Comparison of ENCODE assay signal across 1 cellular context in the genomic region with DNA sequence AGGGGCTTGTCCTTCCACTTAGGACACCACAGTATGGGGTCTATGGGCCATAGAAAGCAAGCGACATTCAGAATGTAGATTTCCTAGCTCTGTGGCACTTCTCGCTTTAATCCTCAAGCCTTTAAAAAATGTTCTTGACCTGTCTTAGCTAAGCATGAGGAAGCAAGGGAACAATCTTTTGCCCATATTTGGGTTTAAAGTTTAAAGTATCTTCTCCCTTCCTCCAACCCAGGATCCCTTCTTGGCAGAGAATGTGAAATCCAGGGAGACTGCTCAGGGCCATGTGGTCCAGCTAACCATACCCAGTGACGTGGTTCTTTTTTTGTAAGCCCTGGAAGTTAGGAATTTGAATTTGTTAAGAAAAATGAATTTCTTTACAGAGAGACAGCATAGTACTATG.
TF ChIP-seq lines count a peak whose summit lies in the region.

No MANE protein-coding gene starts in this region.

TF ChIP-seq in GM23338, 12 proteins besides CTCF, POLR2A, EP300 and RAD21:
- TF ChIP-seq, protein P1, sequence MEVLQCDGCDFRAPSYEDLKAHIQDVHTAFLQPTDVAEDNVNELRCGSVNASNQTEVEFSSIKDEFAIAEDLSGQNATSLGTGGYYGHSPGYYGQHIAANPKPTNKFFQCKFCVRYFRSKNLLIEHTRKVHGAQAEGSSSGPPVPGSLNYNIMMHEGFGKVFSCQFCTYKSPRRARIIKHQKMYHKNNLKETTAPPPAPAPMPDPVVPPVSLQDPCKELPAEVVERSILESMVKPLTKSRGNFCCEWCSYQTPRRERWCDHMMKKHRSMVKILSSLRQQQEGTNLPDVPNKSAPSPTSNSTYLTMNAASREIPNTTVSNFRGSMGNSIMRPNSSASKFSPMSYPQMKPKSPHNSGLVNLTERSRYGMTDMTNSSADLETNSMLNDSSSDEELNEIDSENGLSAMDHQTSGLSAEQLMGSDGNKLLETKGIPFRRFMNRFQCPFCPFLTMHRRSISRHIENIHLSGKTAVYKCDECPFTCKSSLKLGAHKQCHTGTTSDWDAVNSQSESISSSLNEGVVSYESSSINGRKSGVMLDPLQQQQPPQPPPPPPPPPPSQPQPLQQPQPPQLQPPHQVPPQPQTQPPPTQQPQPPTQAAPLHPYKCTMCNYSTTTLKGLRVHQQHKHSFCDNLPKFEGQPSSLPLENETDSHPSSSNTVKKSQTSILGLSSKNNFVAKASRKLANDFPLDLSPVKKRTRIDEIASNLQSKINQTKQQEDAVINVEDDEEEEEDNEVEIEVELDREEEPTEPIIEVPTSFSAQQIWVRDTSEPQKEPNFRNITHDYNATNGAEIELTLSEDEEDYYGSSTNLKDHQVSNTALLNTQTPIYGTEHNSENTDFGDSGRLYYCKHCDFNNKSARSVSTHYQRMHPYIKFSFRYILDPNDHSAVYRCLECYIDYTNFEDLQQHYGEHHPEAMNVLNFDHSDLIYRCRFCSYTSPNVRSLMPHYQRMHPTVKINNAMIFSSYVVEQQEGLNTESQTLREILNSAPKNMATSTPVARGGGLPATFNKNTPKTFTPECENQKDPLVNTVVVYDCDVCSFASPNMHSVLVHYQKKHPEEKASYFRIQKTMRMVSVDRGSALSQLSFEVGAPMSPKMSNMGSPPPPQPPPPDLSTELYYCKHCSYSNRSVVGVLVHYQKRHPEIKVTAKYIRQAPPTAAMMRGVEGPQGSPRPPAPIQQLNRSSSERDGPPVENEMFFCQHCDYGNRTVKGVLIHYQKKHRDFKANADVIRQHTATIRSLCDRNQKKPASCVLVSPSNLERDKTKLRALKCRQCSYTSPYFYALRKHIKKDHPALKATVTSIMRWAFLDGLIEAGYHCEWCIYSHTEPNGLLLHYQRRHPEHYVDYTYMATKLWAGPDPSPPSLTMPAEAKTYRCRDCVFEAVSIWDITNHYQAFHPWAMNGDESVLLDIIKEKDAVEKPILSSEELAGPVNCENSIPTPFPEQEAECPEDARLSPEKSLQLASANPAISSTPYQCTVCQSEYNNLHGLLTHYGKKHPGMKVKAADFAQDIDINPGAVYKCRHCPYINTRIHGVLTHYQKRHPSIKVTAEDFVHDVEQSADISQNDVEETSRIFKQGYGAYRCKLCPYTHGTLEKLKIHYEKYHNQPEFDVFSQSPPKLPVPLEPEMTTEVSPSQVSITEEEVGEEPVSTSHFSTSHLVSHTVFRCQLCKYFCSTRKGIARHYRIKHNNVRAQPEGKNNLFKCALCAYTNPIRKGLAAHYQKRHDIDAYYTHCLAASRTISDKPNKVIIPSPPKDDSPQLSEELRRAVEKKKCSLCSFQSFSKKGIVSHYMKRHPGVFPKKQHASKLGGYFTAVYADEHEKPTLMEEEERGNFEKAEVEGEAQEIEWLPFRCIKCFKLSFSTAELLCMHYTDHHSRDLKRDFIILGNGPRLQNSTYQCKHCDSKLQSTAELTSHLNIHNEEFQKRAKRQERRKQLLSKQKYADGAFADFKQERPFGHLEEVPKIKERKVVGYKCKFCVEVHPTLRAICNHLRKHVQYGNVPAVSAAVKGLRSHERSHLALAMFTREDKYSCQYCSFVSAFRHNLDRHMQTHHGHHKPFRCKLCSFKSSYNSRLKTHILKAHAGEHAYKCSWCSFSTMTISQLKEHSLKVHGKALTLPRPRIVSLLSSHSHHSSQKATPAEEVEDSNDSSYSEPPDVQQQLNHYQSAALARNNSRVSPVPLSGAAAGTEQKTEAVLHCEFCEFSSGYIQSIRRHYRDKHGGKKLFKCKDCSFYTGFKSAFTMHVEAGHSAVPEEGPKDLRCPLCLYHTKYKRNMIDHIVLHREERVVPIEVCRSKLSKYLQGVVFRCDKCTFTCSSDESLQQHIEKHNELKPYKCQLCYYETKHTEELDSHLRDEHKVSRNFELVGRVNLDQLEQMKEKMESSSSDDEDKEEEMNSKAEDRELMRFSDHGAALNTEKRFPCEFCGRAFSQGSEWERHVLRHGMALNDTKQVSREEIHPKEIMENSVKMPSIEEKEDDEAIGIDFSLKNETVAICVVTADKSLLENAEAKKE (CRISPR knock-in tag; IDR thresholded peaks at IDR 0.05), result no peak
- TF ChIP-seq JUNB (IDR thresholded peaks at IDR 0.05; ENCODE audit: unreplicated experiment) (no peak), POLR2AphosphoS5 (IDR thresholded peaks at IDR 0.05; ENCODE audit: low read depth) (no peak), ZNF114 (CRISPR knock-in tag; IDR thresholded peaks at IDR 0.05) (no peak), ZNF331 (CRISPR knock-in tag; IDR thresholded peaks at IDR 0.05; ENCODE audit: low read depth) (no peak), EZH2 (IDR thresholded peaks at IDR 0.05; ENCODE audit: low read depth, unreplicated experiment) (no peak)
